17 cellular contexts compared by ENCODE assay signal in genomic region chr10:132263866-132264265, GRCh38.
"Had no signal": no experiment of that assay in that cellular context is flagged by ENCODE, and none has a peak within 500 bp of the region (broad histone marks: within the 10 kb centered on the region; RNA-seq: fewer than 3 reads in every experiment).

No MANE protein-coding gene starts in this region.

- H3K9me3 ChIP-seq: mucosa of descending colon, prostate gland, right lobe of liver, stomach, upper lobe of left lung had no signal

- H3K27ac Mint-ChIP-seq: activated CD4-positive, alpha-beta T cell treated with anti-CD3 and anti-CD28 coated beads, Interleukin-2, amount 10 ng/mL, durations not matched to agents 24 days and 14 days; neural progenitor cell had no signal

- H3K36me3 Mint-ChIP-seq: naive B cell, neural progenitor cell had no signal

- H3K27ac ChIP-seq: neural progenitor cell, prostate gland, right lobe of liver, stomach, upper lobe of left lung had no signal

- H3K4me2 ChIP-seq: neural progenitor cell had no signal

- H2AFZ ChIP-seq: neural progenitor cell had no signal

- H3K36me3 ChIP-seq: neural progenitor cell, prostate gland, right lobe of liver, stomach, upper lobe of left lung had no signal

- H3K9ac ChIP-seq: neural progenitor cell had no signal

- H3K4me3 Mint-ChIP-seq: activated CD4-positive, alpha-beta T cell treated with anti-CD3 and anti-CD28 coated beads, Interleukin-2, amount 10 ng/mL, durations not matched to agents 24 days and 14 days; naive B cell; neural progenitor cell had no signal

- ATAC-seq: mucosa of descending colon had no signal

- DNase-seq: activated CD4-positive, alpha-beta T cell treated with anti-CD3 and anti-CD28 coated beads, Interleukin-2, amount 10 ng/mL, durations not matched to agents 24 days and 14 days; activated CD4-positive, CD25-positive, alpha-beta regulatory T cell; activated effector memory CD4-positive, alpha-beta T cell treated with Interleukin-2 at 50 U/mL for 16 hours; activated naive CD4-positive, alpha-beta T cell treated with anti-CD3 and anti-CD28 coated beads, Interleukin-2, amount 50 U/mL, for 16 hours; activated T-cell treated with anti-CD3 and anti-CD28 coated beads, Interleukin-2, amount 50 U/mL, for 48 hours; effector CD4-positive, alpha-beta T cell; kidney glomerular epithelial cell; mesenchymal stem cell; naive B cell; small intestine; stimulated activated CD4-positive, alpha-beta T cell treated with anti-CD3 and anti-CD28 coated beads, Interleukin-4, amount 100 ng/mL, for 1 hour; stomach had no signal

- H3K4me3 ChIP-seq: mucosa of descending colon, neural progenitor cell, prostate gland, right lobe of liver, stomach, upper lobe of left lung had no signal

- H3K9me3 Mint-ChIP-seq: neural progenitor cell had no signal

- H3K27me3 Mint-ChIP-seq: naive B cell had no signal

- H3K27me3 ChIP-seq: neural progenitor cell, right lobe of liver, upper lobe of left lung had no signal

- H3K4me1 ChIP-seq: right lobe of liver had no signal
